ENCODE assay signal across 1 cellular context in the genomic region with DNA sequence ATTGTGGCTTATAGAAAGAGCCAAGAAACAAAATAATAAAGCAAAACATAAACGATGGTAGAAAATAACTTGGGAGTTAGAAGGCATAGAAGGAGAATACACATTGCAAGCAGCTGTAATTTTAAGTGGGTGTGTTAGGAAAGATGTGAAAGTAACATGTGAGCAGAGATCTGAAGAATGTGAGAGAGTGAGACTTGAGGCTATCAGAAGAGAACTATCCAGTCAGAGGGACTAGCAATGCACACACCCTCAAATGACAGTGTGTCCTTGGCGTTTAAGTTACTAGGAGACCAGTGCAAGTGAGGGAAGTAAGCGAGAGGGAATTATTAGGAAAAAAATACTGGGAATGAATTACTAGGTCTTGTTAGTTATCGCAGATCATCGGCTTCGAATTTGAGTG.
TF ChIP-seq lines count a peak whose summit lies in the region.

No MANE protein-coding gene starts in this region.

TF ChIP-seq in SK-N-SH treated with all-trans-retinoic acid at 6 μM for 48 hours, 23 proteins besides CTCF, POLR2A, EP300 and RAD21 (continued from another document):
- TF ChIP-seq, protein P1, sequence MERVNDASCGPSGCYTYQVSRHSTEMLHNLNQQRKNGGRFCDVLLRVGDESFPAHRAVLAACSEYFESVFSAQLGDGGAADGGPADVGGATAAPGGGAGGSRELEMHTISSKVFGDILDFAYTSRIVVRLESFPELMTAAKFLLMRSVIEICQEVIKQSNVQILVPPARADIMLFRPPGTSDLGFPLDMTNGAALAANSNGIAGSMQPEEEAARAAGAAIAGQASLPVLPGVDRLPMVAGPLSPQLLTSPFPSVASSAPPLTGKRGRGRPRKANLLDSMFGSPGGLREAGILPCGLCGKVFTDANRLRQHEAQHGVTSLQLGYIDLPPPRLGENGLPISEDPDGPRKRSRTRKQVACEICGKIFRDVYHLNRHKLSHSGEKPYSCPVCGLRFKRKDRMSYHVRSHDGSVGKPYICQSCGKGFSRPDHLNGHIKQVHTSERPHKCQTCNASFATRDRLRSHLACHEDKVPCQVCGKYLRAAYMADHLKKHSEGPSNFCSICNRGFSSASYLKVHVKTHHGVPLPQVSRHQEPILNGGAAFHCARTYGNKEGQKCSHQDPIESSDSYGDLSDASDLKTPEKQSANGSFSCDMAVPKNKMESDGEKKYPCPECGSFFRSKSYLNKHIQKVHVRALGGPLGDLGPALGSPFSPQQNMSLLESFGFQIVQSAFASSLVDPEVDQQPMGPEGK (CRISPR knock-in tag; IDR thresholded peaks at IDR 0.05; ENCODE audit: borderline replicate concordance) = no peak
- TF ChIP-seq, protein P2, sequence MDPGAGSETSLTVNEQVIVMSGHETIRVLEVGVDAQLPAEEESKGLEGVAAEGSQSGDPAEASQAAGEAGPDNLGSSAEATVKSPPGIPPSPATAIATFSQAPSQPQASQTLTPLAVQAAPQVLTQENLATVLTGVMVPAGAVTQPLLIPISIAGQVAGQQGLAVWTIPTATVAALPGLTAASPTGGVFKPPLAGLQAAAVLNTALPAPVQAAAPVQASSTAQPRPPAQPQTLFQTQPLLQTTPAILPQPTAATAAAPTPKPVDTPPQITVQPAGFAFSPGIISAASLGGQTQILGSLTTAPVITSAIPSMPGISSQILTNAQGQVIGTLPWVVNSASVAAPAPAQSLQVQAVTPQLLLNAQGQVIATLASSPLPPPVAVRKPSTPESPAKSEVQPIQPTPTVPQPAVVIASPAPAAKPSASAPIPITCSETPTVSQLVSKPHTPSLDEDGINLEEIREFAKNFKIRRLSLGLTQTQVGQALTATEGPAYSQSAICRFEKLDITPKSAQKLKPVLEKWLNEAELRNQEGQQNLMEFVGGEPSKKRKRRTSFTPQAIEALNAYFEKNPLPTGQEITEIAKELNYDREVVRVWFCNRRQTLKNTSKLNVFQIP (CRISPR knock-in tag; IDR thresholded peaks at IDR 0.05; ENCODE audit: borderline replicate concordance, low read depth) = no peak
- no peak for TF ChIP-seq RARB (CRISPR knock-in tag; IDR thresholded peaks at IDR 0.05)
- no peak for TF ChIP-seq SNAI2 (CRISPR knock-in tag; IDR thresholded peaks at IDR 0.05)
- TF ChIP-seq ESRRG (CRISPR knock-in tag; IDR thresholded peaks at IDR 0.05) = no peak
- TF ChIP-seq, protein P3, sequence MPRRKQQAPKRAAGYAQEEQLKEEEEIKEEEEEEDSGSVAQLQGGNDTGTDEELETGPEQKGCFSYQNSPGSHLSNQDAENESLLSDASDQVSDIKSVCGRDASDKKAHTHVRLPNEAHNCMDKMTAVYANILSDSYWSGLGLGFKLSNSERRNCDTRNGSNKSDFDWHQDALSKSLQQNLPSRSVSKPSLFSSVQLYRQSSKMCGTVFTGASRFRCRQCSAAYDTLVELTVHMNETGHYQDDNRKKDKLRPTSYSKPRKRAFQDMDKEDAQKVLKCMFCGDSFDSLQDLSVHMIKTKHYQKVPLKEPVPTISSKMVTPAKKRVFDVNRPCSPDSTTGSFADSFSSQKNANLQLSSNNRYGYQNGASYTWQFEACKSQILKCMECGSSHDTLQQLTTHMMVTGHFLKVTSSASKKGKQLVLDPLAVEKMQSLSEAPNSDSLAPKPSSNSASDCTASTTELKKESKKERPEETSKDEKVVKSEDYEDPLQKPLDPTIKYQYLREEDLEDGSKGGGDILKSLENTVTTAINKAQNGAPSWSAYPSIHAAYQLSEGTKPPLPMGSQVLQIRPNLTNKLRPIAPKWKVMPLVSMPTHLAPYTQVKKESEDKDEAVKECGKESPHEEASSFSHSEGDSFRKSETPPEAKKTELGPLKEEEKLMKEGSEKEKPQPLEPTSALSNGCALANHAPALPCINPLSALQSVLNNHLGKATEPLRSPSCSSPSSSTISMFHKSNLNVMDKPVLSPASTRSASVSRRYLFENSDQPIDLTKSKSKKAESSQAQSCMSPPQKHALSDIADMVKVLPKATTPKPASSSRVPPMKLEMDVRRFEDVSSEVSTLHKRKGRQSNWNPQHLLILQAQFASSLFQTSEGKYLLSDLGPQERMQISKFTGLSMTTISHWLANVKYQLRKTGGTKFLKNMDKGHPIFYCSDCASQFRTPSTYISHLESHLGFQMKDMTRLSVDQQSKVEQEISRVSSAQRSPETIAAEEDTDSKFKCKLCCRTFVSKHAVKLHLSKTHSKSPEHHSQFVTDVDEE (CRISPR knock-in tag; IDR thresholded peaks at IDR 0.05) = no peak
